ENCODE assay signal across 19 cellular contexts in genomic region chr9:136835932-136836901, GRCh38.
"Had no signal": no experiment of that assay in that cellular context is flagged by ENCODE, and none has a peak within 500 bp of the region (broad histone marks: within the 10 kb centered on the region; RNA-seq: fewer than 3 reads in every experiment).

No MANE protein-coding gene starts in this region.

- DNase-seq: activated CD4-positive, alpha-beta T cell treated with anti-CD3 and anti-CD28 coated beads for 1 hour; activated CD4-positive, alpha-beta T cell treated with anti-CD3 and anti-CD28 coated beads, Interleukin-2, amount 50 U/mL, for 48 hours; activated CD8-positive, alpha-beta memory T cell treated with anti-CD3 and anti-CD28 coated beads, Interleukin-2, amount 10 ng/mL, durations not matched to agents 7 days and 5 days; activated gamma-delta T cell treated with Interleukin-2 at 50 U/mL for 16 hours; activated naive CD8-positive, alpha-beta T cell treated with anti-CD3 and anti-CD28 coated beads for 36 hours; activated T-cell treated with anti-CD3 and anti-CD28 coated beads, Interleukin-2, amount 50 U/mL, for 48 hours; brain microvascular endothelial cell; dermis blood vessel endothelial cell; immature natural killer cell; left colon; natural killer cell; occipital lobe; stimulated activated CD4-positive, alpha-beta T cell treated with anti-CD3 and anti-CD28 coated beads, Interleukin-2, amount 100 ng/mL, for 48 hours; stimulated activated naive CD8-positive, alpha-beta T cell treated with anti-CD3 and anti-CD28 coated beads, Interleukin-15, Interleukin-2, amounts not matched to agents 100 U/mL and 50 U/mL, for 24 hours had no signal

- H3K9me3 Mint-ChIP-seq: activated naive CD8-positive, alpha-beta T cell treated with anti-CD3 and anti-CD28 coated beads for 36 hours; immature natural killer cell; natural killer cell; T-helper 2 cell treated with Interferon-gamma antibody and Interleukin-4, amounts not matched to agents 5 μg/mL and 100 μg/mL, for 36 hours; type B pancreatic cell had no signal

- H3K27me3 Mint-ChIP-seq: activated CD8-positive, alpha-beta memory T cell treated with anti-CD3 and anti-CD28 coated beads, Interleukin-2, amount 10 ng/mL, durations not matched to agents 7 days and 5 days; activated naive CD8-positive, alpha-beta T cell treated with anti-CD3 and anti-CD28 coated beads for 36 hours; type B pancreatic cell had no signal

- H3K27ac Mint-ChIP-seq: activated CD8-positive, alpha-beta memory T cell treated with anti-CD3 and anti-CD28 coated beads, Interleukin-2, amount 10 ng/mL, durations not matched to agents 7 days and 5 days; activated naive CD8-positive, alpha-beta T cell treated with anti-CD3 and anti-CD28 coated beads for 36 hours; immature natural killer cell; natural killer cell; T-helper 2 cell treated with Interferon-gamma antibody and Interleukin-4, amounts not matched to agents 5 μg/mL and 100 μg/mL, for 36 hours; type B pancreatic cell had no signal

- H3K27ac ChIP-seq: brain microvascular endothelial cell, prostate gland, suprapubic skin had no signal

- H3K4me1 Mint-ChIP-seq: activated CD8-positive, alpha-beta memory T cell treated with anti-CD3 and anti-CD28 coated beads, Interleukin-2, amount 10 ng/mL, durations not matched to agents 7 days and 5 days; activated naive CD8-positive, alpha-beta T cell treated with anti-CD3 and anti-CD28 coated beads for 36 hours had no signal

- ATAC-seq: activated CD8-positive, alpha-beta memory T cell treated with anti-CD3 and anti-CD28 coated beads, Interleukin-2, amount 10 ng/mL, durations not matched to agents 7 days and 5 days; left colon; mucosa of descending colon; natural killer cell; stimulated activated naive CD8-positive, alpha-beta T cell treated with anti-CD3 and anti-CD28 coated beads, Interleukin-15, Interleukin-2, amounts not matched to agents 100 U/mL and 50 U/mL, for 24 hours had no signal

- H3K4me3 ChIP-seq: mucosa of descending colon, prostate gland, suprapubic skin had no signal

- H3K27me3 ChIP-seq: brain microvascular endothelial cell, suprapubic skin had no signal

- H3K9me3 ChIP-seq: mucosa of descending colon, prostate gland, suprapubic skin had no signal

- H3K36me3 Mint-ChIP-seq: natural killer cell, type B pancreatic cell had no signal

- H3K4me3 Mint-ChIP-seq: activated CD8-positive, alpha-beta memory T cell treated with anti-CD3 and anti-CD28 coated beads, Interleukin-2, amount 10 ng/mL, durations not matched to agents 7 days and 5 days; activated naive CD8-positive, alpha-beta T cell treated with anti-CD3 and anti-CD28 coated beads for 36 hours; immature natural killer cell; natural killer cell; T-helper 2 cell treated with Interferon-gamma antibody and Interleukin-4, amounts not matched to agents 5 μg/mL and 100 μg/mL, for 36 hours; type B pancreatic cell had no signal
